In genomic region chr16:57892447-57893096, GRCh38 we compare ENCODE assay signal across 10 cellular contexts.
DNase-seq lines count a peak whose midpoint lies in the region; ATAC-seq, FAIRE-seq and TF ChIP-seq lines count a peak whose summit lies in the region.
"Had no signal": no experiment of that assay in that cellular context is flagged by ENCODE, and none has a peak within 500 bp of the region (broad histone marks: within the 10 kb centered on the region; RNA-seq: fewer than 3 reads in every experiment).

No MANE protein-coding gene starts in this region.

- no peak for TF ChIP-seq CTCF in endothelial cell of umbilical vein (IDR thresholded peaks at IDR 0.05; ENCODE audit: extremely low read depth in 1 of 2, insufficient read depth in 1 of 2, low read depth in 1 of 2, low read length in 2 of 2)

- no peak for TF ChIP-seq POLR2A in endothelial cell of umbilical vein (IDR thresholded peaks at IDR 0.05; ENCODE audit: low read depth, low read length)

- H3K27ac Mint-ChIP-seq in natural killer cell treated with Interleukin-12 subunit alpha and Interleukin-12 subunit beta and Interleukin-15 and Interleukin-18, amount 100 ng/mL, for 72 hours: peak overlapping the region; percentile 2 to 50
- no peak overlapping the region for H3K27ac Mint-ChIP-seq in activated CD4-positive, alpha-beta memory T cell treated with anti-CD3 and anti-CD28 coated beads, Interleukin-2, amount 10 ng/mL, durations not matched to agents 7 days and 5 days
- H3K27ac Mint-ChIP-seq in activated naive CD8-positive, alpha-beta T cell treated with anti-CD3 and anti-CD28 coated beads, Interleukin-2, amount 50 U/mL, for 24 hours: no peak overlapping the region

- H3K79me2 ChIP-seq in endothelial cell of umbilical vein (ENCODE audit: control insufficient read depth, insufficient read depth, low read length): no peaks in the 10 kb centered on the region

- H3K27ac ChIP-seq in SJSA1: peak overlapping the region; percentile 98
- no peak overlapping the region for H3K27ac ChIP-seq in endothelial cell of umbilical vein (ENCODE audit: insufficient read depth, low read depth, low read length)

- H3K27me3 ChIP-seq in SJSA1 (replicated peaks) (no peaks in the 10 kb centered on the region), endothelial cell of umbilical vein (ENCODE audit: control insufficient read depth in 2 of 2, insufficient read depth in 2 of 2, low read length in 2 of 2) (peaks cover 0 to 2% of the 10 kb centered on the region in 2 experiments)

- no peak overlapping the region for H3K4me2 ChIP-seq in endothelial cell of umbilical vein (ENCODE audit: insufficient read depth, low read length)

- DNase-seq in ELR (ENCODE audit: low read depth) (peak; percentile 34), SJSA1 (ENCODE audit: low read depth in 1 of 2, low spot score in 2 of 2) (peak; percentile 62 to 64), endothelial cell of umbilical vein (ENCODE audit: low read depth, low spot score) (no peak), NK-92 (lab: John Stamatoyannopoulos, UW; ENCODE audit: unreplicated experiment) (no peak)
- DNase-seq in natural killer cell treated with Interleukin-12 subunit alpha and Interleukin-12 subunit beta and Interleukin-15 and Interleukin-18, amount 100 ng/mL, for 72 hours (ENCODE audit: low spot score): no peak
- no peak for DNase-seq in activated CD4-positive, alpha-beta memory T cell treated with anti-CD3 and anti-CD28 coated beads, Interleukin-2, amount 10 ng/mL, durations not matched to agents 7 days and 5 days
- no peak for DNase-seq in activated naive CD8-positive, alpha-beta T cell treated with anti-CD3 and anti-CD28 coated beads, Interleukin-2, amount 50 U/mL, for 24 hours
- DNase-seq: T-helper 2 cell had no signal

- dilution Hi-C loops in endothelial cell of umbilical vein (cut with MboI; ENCODE audit: extremely low pct_ligation_motif_present, low sequenced_read_pairs): no loop called here

- H3K4me1 ChIP-seq in SJSA1 (replicated peaks) (peaks cover 71% of the 10 kb centered on the region), endothelial cell of umbilical vein (ENCODE audit: control insufficient read depth, extremely low read depth, insufficient read depth, low read length) (peaks cover 20% of the 10 kb centered on the region)

- H3K36me3 ChIP-seq in SJSA1 (0 out of 2 replicates have a peak, but pooled peaks cover 3% of the 10 kb centered on the region), endothelial cell of umbilical vein (ENCODE audit: control insufficient read depth in 2 of 2, extremely low read depth in 1 of 2, insufficient read depth in 2 of 2, low read length in 2 of 2) (no peaks in the 10 kb centered on the region)

- no peaks in the 10 kb centered on the region for H3K36me3 Mint-ChIP-seq in natural killer cell treated with Interleukin-12 subunit alpha and Interleukin-12 subunit beta and Interleukin-15 and Interleukin-18, amount 100 ng/mL, for 72 hours
- no peaks in the 10 kb centered on the region for H3K36me3 Mint-ChIP-seq in activated CD4-positive, alpha-beta memory T cell treated with anti-CD3 and anti-CD28 coated beads, Interleukin-2, amount 10 ng/mL, durations not matched to agents 7 days and 5 days (ENCODE audit: low read depth)
- H3K36me3 Mint-ChIP-seq in activated naive CD8-positive, alpha-beta T cell treated with anti-CD3 and anti-CD28 coated beads, Interleukin-2, amount 50 U/mL, for 24 hours (ENCODE audit: low read depth): no peaks in the 10 kb centered on the region
- H3K36me3 Mint-ChIP-seq: brain had no signal

- H3K9me1 ChIP-seq in endothelial cell of umbilical vein (replicated peaks; ENCODE audit: control insufficient read depth, extremely low read depth, insufficient read depth, low read length): no peaks in the 10 kb centered on the region

- H3K9me3 Mint-ChIP-seq in natural killer cell treated with Interleukin-12 subunit alpha and Interleukin-12 subunit beta and Interleukin-15 and Interleukin-18, amount 100 ng/mL, for 72 hours: no peaks in the 10 kb centered on the region
- H3K9me3 Mint-ChIP-seq in activated CD4-positive, alpha-beta memory T cell treated with anti-CD3 and anti-CD28 coated beads, Interleukin-2, amount 10 ng/mL, durations not matched to agents 7 days and 5 days: no peaks in the 10 kb centered on the region
- no peaks in the 10 kb centered on the region for H3K9me3 Mint-ChIP-seq in activated naive CD8-positive, alpha-beta T cell treated with anti-CD3 and anti-CD28 coated beads, Interleukin-2, amount 50 U/mL, for 24 hours

- intact Hi-C loops in endothelial cell of umbilical vein (cut with micrococcal nuclease): loop anchor here (5.0 to 10.0 kb wide), 2 partner anchors 90 to 742 kb away; partner anchors contain the start of gene KIFC3

- CTCF ChIA-PET in endothelial cell of umbilical vein (lab: Charles Lee): interaction anchor here (1.1 kb wide), 1 partner anchor 169 kb away, joined by 3 read pairs; no protein-coding TSS in a partner anchor
- CTCF ChIA-PET in activated CD4-positive, alpha-beta memory T cell treated with anti-CD3 and anti-CD28 coated beads, Interleukin-2, amount 10 ng/mL, durations not matched to agents 7 days and 5 days (lab: Charles Lee): interaction anchor here (0.7 kb wide), 1 partner anchor 301 kb away, joined by 3 read pairs; no protein-coding TSS in a partner anchor

- H3K9me3 ChIP-seq in SJSA1 (replicated peaks) (no peaks in the 10 kb centered on the region), endothelial cell of umbilical vein (replicated peaks; ENCODE audit: control insufficient read depth, insufficient read depth, low read length) (no peaks in the 10 kb centered on the region)

- H3K4me3 Mint-ChIP-seq in natural killer cell treated with Interleukin-12 subunit alpha and Interleukin-12 subunit beta and Interleukin-15 and Interleukin-18, amount 100 ng/mL, for 72 hours: peak overlapping the region; percentile 51
- no peak overlapping the region for H3K4me3 Mint-ChIP-seq in activated CD4-positive, alpha-beta memory T cell treated with anti-CD3 and anti-CD28 coated beads, Interleukin-2, amount 10 ng/mL, durations not matched to agents 7 days and 5 days
- no peak overlapping the region for H3K4me3 Mint-ChIP-seq in activated naive CD8-positive, alpha-beta T cell treated with anti-CD3 and anti-CD28 coated beads, Interleukin-2, amount 50 U/mL, for 24 hours
- H3K4me3 Mint-ChIP-seq: brain had no signal

- POLR2A ChIA-PET in endothelial cell of umbilical vein (lab: Charles Lee): interaction anchor here (0.6 kb wide), 1 partner anchor 290 kb away, joined by 6 read pairs; no protein-coding TSS in a partner anchor
- POLR2A ChIA-PET in activated CD4-positive, alpha-beta memory T cell treated with anti-CD3 and anti-CD28 coated beads, Interleukin-2, amount 10 ng/mL, durations not matched to agents 7 days and 5 days (lab: Charles Lee): no interaction called here

- peak overlapping the region; percentile 7 for H3K4me3 ChIP-seq in SJSA1
- H3K4me3 ChIP-seq in endothelial cell of umbilical vein (replicated peaks in 1 of 3; ENCODE audit: insufficient read depth in 1 of 3, low read depth in 1 of 3, low read length in 3 of 3): no peak overlapping the region

- H3K9ac ChIP-seq in endothelial cell of umbilical vein (replicated peaks; ENCODE audit: extremely low read depth, insufficient read depth, low read length): no peak overlapping the region

- FAIRE-seq in endothelial cell of umbilical vein (lab: Jason Lieb, UNC): no peak

- no peaks in the 10 kb centered on the region for H3K27me3 Mint-ChIP-seq in natural killer cell treated with Interleukin-12 subunit alpha and Interleukin-12 subunit beta and Interleukin-15 and Interleukin-18, amount 100 ng/mL, for 72 hours
- H3K27me3 Mint-ChIP-seq in activated CD4-positive, alpha-beta memory T cell treated with anti-CD3 and anti-CD28 coated beads, Interleukin-2, amount 10 ng/mL, durations not matched to agents 7 days and 5 days: peaks cover 31% of the 10 kb centered on the region
- peaks cover 14% of the 10 kb centered on the region for H3K27me3 Mint-ChIP-seq in activated naive CD8-positive, alpha-beta T cell treated with anti-CD3 and anti-CD28 coated beads, Interleukin-2, amount 50 U/mL, for 24 hours

- ATAC-seq in natural killer cell treated with Interleukin-12 subunit alpha and Interleukin-12 subunit beta and Interleukin-15 and Interleukin-18, amount 100 ng/mL, for 72 hours: no peak
- ATAC-seq in activated naive CD8-positive, alpha-beta T cell treated with anti-CD3 and anti-CD28 coated beads, Interleukin-2, amount 50 U/mL, for 24 hours: no peak
- no peak for ATAC-seq in GM21381 (IDR thresholded peaks at IDR 0.05; ENCODE audit: unreplicated experiment)

- H4K20me1 ChIP-seq in endothelial cell of umbilical vein (replicated peaks; ENCODE audit: control insufficient read depth, extremely low read depth, insufficient read depth, low read length): no peaks in the 10 kb centered on the region

- peak overlapping the region; percentile 31 for H2AFZ ChIP-seq in endothelial cell of umbilical vein (ENCODE audit: low read depth, low read length)

- peaks cover 47 to 56% of the 10 kb centered on the region in 2 donors for H3K4me1 Mint-ChIP-seq in natural killer cell treated with Interleukin-12 subunit alpha and Interleukin-12 subunit beta and Interleukin-15 and Interleukin-18, amount 100 ng/mL, for 72 hours (ENCODE audit: low read depth in 2 of 2)
- peaks cover 17% of the 10 kb centered on the region for H3K4me1 Mint-ChIP-seq in activated CD4-positive, alpha-beta memory T cell treated with anti-CD3 and anti-CD28 coated beads, Interleukin-2, amount 10 ng/mL, durations not matched to agents 7 days and 5 days
- H3K4me1 Mint-ChIP-seq in activated naive CD8-positive, alpha-beta T cell treated with anti-CD3 and anti-CD28 coated beads, Interleukin-2, amount 50 U/mL, for 24 hours: peaks cover 2% of the 10 kb centered on the region

- no TSS peak for BruUV-seq in endothelial cell of umbilical vein (replicated peaks; lab: Mats Ljungman, UMichigan)

TF ChIP-seq in endothelial cell of umbilical vein, 7 proteins besides CTCF, POLR2A, EP300 and RAD21:
- TF ChIP-seq MAX (IDR thresholded peaks at IDR 0.05; ENCODE audit: insufficient read depth, insufficient read length) (no peak), JUN (IDR thresholded peaks at IDR 0.05; ENCODE audit: borderline replicate concordance, insufficient read depth, insufficient read length, low read depth) (no peak), EZH2 (IDR thresholded peaks at IDR 0.05; ENCODE audit: borderline replicate concordance, low read depth, low read length, severe bottlenecking) (no peak), MYC (IDR thresholded peaks at IDR 0.05; ENCODE audit: low read depth, low read length) (no peak), FOS (IDR thresholded peaks at IDR 0.05; ENCODE audit: borderline replicate concordance, insufficient read depth, low read length) (no peak), GATA2 (IDR thresholded peaks at IDR 0.05; ENCODE audit: insufficient read depth, insufficient read length, low read depth, low read length) (no peak), POLR2AphosphoS5 (IDR thresholded peaks at IDR 0.05; ENCODE audit: insufficient read depth, low read depth, low read length) (no peak)

Comparison
In these comparisons a context has a peak if more than half of its experiments do, and no peak if none do; other contexts are left out.
1. DNase-seq: peak in ELR (single experiment) and SJSA1 (2 of 2); none in endothelial cell of umbilical vein (single experiment), natural killer cell treated with Interleukin-12 subunit alpha and Interleukin-12 subunit beta and Interleukin-15 and Interleukin-18, amount 100 ng/mL, for 72 hours (single experiment), activated CD4-positive, alpha-beta memory T cell treated with anti-CD3 and anti-CD28 coated beads, Interleukin-2, amount 10 ng/mL, durations not matched to agents 7 days and 5 days (single experiment), activated naive CD8-positive, alpha-beta T cell treated with anti-CD3 and anti-CD28 coated beads, Interleukin-2, amount 50 U/mL, for 24 hours (single experiment) and NK-92 (single experiment).
2. H3K27ac Mint-ChIP-seq: peak in natural killer cell treated with Interleukin-12 subunit alpha and Interleukin-12 subunit beta and Interleukin-15 and Interleukin-18, amount 100 ng/mL, for 72 hours (2 of 2); none in activated CD4-positive, alpha-beta memory T cell treated with anti-CD3 and anti-CD28 coated beads, Interleukin-2, amount 10 ng/mL, durations not matched to agents 7 days and 5 days (single experiment) and activated naive CD8-positive, alpha-beta T cell treated with anti-CD3 and anti-CD28 coated beads, Interleukin-2, amount 50 U/mL, for 24 hours (single experiment).